8 cellular contexts compared by ENCODE assay signal in genomic region chr18:5058768-5059539, GRCh38.
DNase-seq lines count a peak whose midpoint lies in the region; ATAC-seq and TF ChIP-seq lines count a peak whose summit lies in the region.

No MANE protein-coding gene starts in this region.

- H3K9me3 Mint-ChIP-seq in effector memory CD8-positive, alpha-beta T cell = no peaks in the 10 kb centered on the region

- ATAC-seq in GM21526 (IDR thresholded peaks at IDR 0.05; ENCODE audit: low FRiP score, unreplicated experiment) (peak; percentile 63), HG03025 (IDR thresholded peaks at IDR 0.05; ENCODE audit: low FRiP score, unreplicated experiment) (no peak), GM18519 (IDR thresholded peaks at IDR 0.05; ENCODE audit: low FRiP score, unreplicated experiment) (no peak)
- ATAC-seq in effector memory CD8-positive, alpha-beta T cell (replicated peaks) = peak; percentile 80

- no peaks in the 10 kb centered on the region for H4K20me1 ChIP-seq in BLaER1

- H3K27me3 ChIP-seq in BLaER1 (no peaks in the 10 kb centered on the region), breast epithelium (no peaks in the 10 kb centered on the region)

- H3K36me3 Mint-ChIP-seq in effector memory CD8-positive, alpha-beta T cell (ENCODE audit: insufficient read depth) = no peaks in the 10 kb centered on the region

- H3K4me3 ChIP-seq in BLaER1 (no peak overlapping the region), breast epithelium (no peak overlapping the region)

- H3K9me3 ChIP-seq in BLaER1 = no peaks in the 10 kb centered on the region
- H3K9me3 ChIP-seq in breast epithelium = no peaks in the 10 kb centered on the region

- no peak overlapping the region; the same call in 1 of the 2 replicates for H3K9ac ChIP-seq in BLaER1

- TF ChIP-seq CTCF in breast epithelium (IDR thresholded peaks at IDR 0.05) = no peak

- H3K4me1 Mint-ChIP-seq in effector memory CD8-positive, alpha-beta T cell (ENCODE audit: low read depth in 2 of 2) = peaks cover 16% of the 10 kb centered on the region in 2 donors

- peaks cover 0 to 10% of the 10 kb centered on the region in 2 donors for H3K27me3 Mint-ChIP-seq in effector memory CD8-positive, alpha-beta T cell

- H3K27ac ChIP-seq in BLaER1 (peak overlapping the region; percentile 52), breast epithelium (peak overlapping the region in 1 of 2 donors; percentile 43)

- H3K4me1 ChIP-seq in BLaER1 (peaks cover 18% of the 10 kb centered on the region), breast epithelium (no peaks in the 10 kb centered on the region)

- peak overlapping the region; percentile 2 to 12 for H3K27ac Mint-ChIP-seq in effector memory CD8-positive, alpha-beta T cell

- no peaks in the 10 kb centered on the region for H3K36me3 ChIP-seq in BLaER1
- no peaks in the 10 kb centered on the region for H3K36me3 ChIP-seq in breast epithelium

- H3K4me3 Mint-ChIP-seq in effector memory CD8-positive, alpha-beta T cell = peak overlapping the region; percentile 38 to 41

- DNase-seq in SKM-1 (lab: John Stamatoyannopoulos, UW; ENCODE audit: unreplicated experiment) (peak; percentile 52), iPS-NIHi11 (ENCODE audit: low spot score) (no peak), breast epithelium (ENCODE audit: low spot score in 2 of 2) (no peak)
- DNase-seq in effector memory CD8-positive, alpha-beta T cell = peak in 1 of 3 experiments; percentile 1

- H3K4me2 ChIP-seq in BLaER1 = peak overlapping the region; percentile 61

- no peak for TF ChIP-seq POLR2A in breast epithelium (IDR thresholded peaks at IDR 0.05)

- intact Hi-C loops in breast epithelium (cut with DNase I; ENCODE audit: low total_unique reads) = no loop called here

Comparison
In these comparisons a context has a peak if more than half of its experiments do, and no peak if none do; other contexts are left out.
1. ATAC-seq: peak in GM21526 (single experiment) and effector memory CD8-positive, alpha-beta T cell (single experiment); none in HG03025 (single experiment) and GM18519 (single experiment).